In genomic region chr7:100621554-100621953, GRCh38 we compare ENCODE assay signal across 20 cellular contexts. TPM values are rescaled to one million over a fixed set of nuclear protein-coding genes. Genes with fewer than 3 reads are reported as not detected.
DNase-seq lines count a peak whose midpoint lies in the region; ATAC-seq, FAIRE-seq and TF ChIP-seq lines count a peak whose summit lies in the region.
"Had no signal": no experiment of that assay in that cellular context is flagged by ENCODE, and none has a peak within 500 bp of the region (broad histone marks: within the 10 kb centered on the region; RNA-seq: fewer than 3 reads in every experiment).

No MANE protein-coding gene starts in this region.

- intact Hi-C loops in activated CD8-positive, alpha-beta T cell treated with anti-CD3 and anti-CD28 coated beads for 36 hours (cut with micrococcal nuclease): no loop called here
- intact Hi-C loops in K562 (cut with micrococcal nuclease) (no loop called here), aorta (cut with DNase I) (no loop called here)

- no TSS peak for BruUV-seq in K562 (replicated peaks; lab: Mats Ljungman, UMichigan)

- FAIRE-seq in K562 (lab: Jason Lieb, UNC): no peak
- FAIRE-seq: A549, GM12892 had no signal

- H3K4me1 Mint-ChIP-seq in activated CD8-positive, alpha-beta T cell treated with anti-CD3 and anti-CD28 coated beads, Interleukin-2, amount 10 ng/mL, durations not matched to agents 7 days and 5 days (ENCODE audit: low read depth): peaks cover 30% of the 10 kb centered on the region
- peaks cover 9% of the 10 kb centered on the region for H3K4me1 Mint-ChIP-seq in activated CD8-positive, alpha-beta T cell treated with anti-CD3 and anti-CD28 coated beads for 36 hours (ENCODE audit: low read depth)

- DNase-seq in activated CD8-positive, alpha-beta T cell treated with anti-CD3 and anti-CD28 coated beads, Interleukin-2, amount 10 ng/mL, durations not matched to agents 7 days and 5 days: no peak
- DNase-seq in activated CD8-positive, alpha-beta T cell treated with anti-CD3 and anti-CD28 coated beads for 36 hours: no peak
- DNase-seq in K562 (ENCODE audit: extremely low read depth in 1 of 4, low spot score in 3 of 4) (no peak), NCI-H1694 treated with DMSO at 0.1 percent for 48 hours (lab: John Stamatoyannopoulos, UW) (no peak), aorta (no peak)
- DNase-seq: DMS 273 treated with DMSO at 0.1 percent for 48 hours, GF-D8, GOT3, HFFc6, Karpas-422, MG63, NCI-H1092, NCI-H510A treated with DMSO at 0.1 percent for 48 hours, NCI-H82, PC-9 had no signal

- H3K27ac Mint-ChIP-seq in activated CD8-positive, alpha-beta T cell treated with anti-CD3 and anti-CD28 coated beads, Interleukin-2, amount 10 ng/mL, durations not matched to agents 7 days and 5 days: peak overlapping the region; percentile 2
- H3K27ac Mint-ChIP-seq in activated CD8-positive, alpha-beta T cell treated with anti-CD3 and anti-CD28 coated beads for 36 hours: no peak overlapping the region
- H3K27ac Mint-ChIP-seq: HFFc6 had no signal

- no peak for TF ChIP-seq EP300 in K562 (IDR thresholded peaks at IDR 0.05; ENCODE audit: low read length)

- no peak overlapping the region for H2AFZ ChIP-seq in K562 (ENCODE audit: low read depth, low read length)
- H2AFZ ChIP-seq: PC-9 had no signal

- ATAC-seq in activated CD8-positive, alpha-beta T cell treated with anti-CD3 and anti-CD28 coated beads, Interleukin-2, amount 10 ng/mL, durations not matched to agents 7 days and 5 days: no peak
- ATAC-seq in activated CD8-positive, alpha-beta T cell treated with anti-CD3 and anti-CD28 coated beads for 36 hours: no peak
- no peak; the same call in 2 of the 3 replicates for ATAC-seq in K562
- no peak for ATAC-seq in GM19452 (IDR thresholded peaks at IDR 0.05; ENCODE audit: unreplicated experiment)
- ATAC-seq in aorta (ENCODE audit: low FRiP score): no peak
- ATAC-seq: A549 had no signal

- no peak overlapping the region; the same call in 2 of the 3 replicates for H3K27ac ChIP-seq in K562 (ENCODE audit: extremely low read depth, low read depth, low read length)
- peak overlapping the region; percentile 61 to 75 for H3K27ac ChIP-seq in liver (ENCODE audit: low read depth in 1 of 2, low read length in 2 of 2)
- no peak overlapping the region for H3K27ac ChIP-seq in aorta (ENCODE audit: low read depth in 1 of 2, low read length in 2 of 2)
- H3K27ac ChIP-seq: A549, PC-9 had no signal

- peaks cover 6% of the 10 kb centered on the region; the same call in 2 of the 3 replicates for H3K79me2 ChIP-seq in K562 (ENCODE audit: control insufficient read depth, insufficient read depth, low read length)

- H3K27me3 ChIP-seq in K562 (ENCODE audit: control insufficient read depth in 2 of 2, insufficient read depth in 2 of 2, low read length in 2 of 2): no peaks in the 10 kb centered on the region
- H3K27me3 ChIP-seq in liver (ENCODE audit: control insufficient read depth in 4 of 4, insufficient read depth in 4 of 4, low read length in 3 of 4): no peaks in the 10 kb centered on the region
- H3K27me3 ChIP-seq in aorta (ENCODE audit: control insufficient read depth in 1 of 2, insufficient read depth in 2 of 2, low read length in 1 of 2): no peaks in the 10 kb centered on the region
- H3K27me3 ChIP-seq: MG63 had no signal

- H3K9me3 ChIP-seq in K562 (replicated peaks; ENCODE audit: control insufficient read depth, insufficient read depth, low read depth, low read length) (no peaks in the 10 kb centered on the region), liver (ENCODE audit: control insufficient read depth in 4 of 4, low read length in 3 of 4) (no peaks in the 10 kb centered on the region), aorta (ENCODE audit: control insufficient read depth, low read length) (no peaks in the 10 kb centered on the region)
- H3K9me3 ChIP-seq: A549, MG63 had no signal

- H3K9me1 ChIP-seq in K562 (ENCODE audit: control insufficient read depth, insufficient read depth, low read length): no peaks in the 10 kb centered on the region

- H3K4me3 Mint-ChIP-seq in activated CD8-positive, alpha-beta T cell treated with anti-CD3 and anti-CD28 coated beads, Interleukin-2, amount 10 ng/mL, durations not matched to agents 7 days and 5 days: no peak overlapping the region
- no peak overlapping the region for H3K4me3 Mint-ChIP-seq in activated CD8-positive, alpha-beta T cell treated with anti-CD3 and anti-CD28 coated beads for 36 hours
- H3K4me3 Mint-ChIP-seq: CD14-positive monocyte, HFFc6 had no signal

- WGBS in K562 (ENCODE audit: insufficient coverage, low coverage, missing lambda C conversion rate): 69% methylated on average over 8 of the region's 8 CpGs
- WGBS in liver: 39% methylated on average over 8 of the region's 8 CpGs
- WGBS in aorta, 2 donors: 85 to 87% methylated on average over 8 of the region's 8 CpGs

- TF ChIP-seq RAD21 in K562 (CRISPR knock-in tag; conservative IDR thresholded peaks at IDR 0.05 in 1 of 2, IDR thresholded peaks at IDR 0.05 in 1 of 2) (no peak), liver (IDR thresholded peaks at IDR 0.05) (peak; percentile 14 to 26)

- POLR2A ChIA-PET in activated CD8-positive, alpha-beta T cell treated with anti-CD3 and anti-CD28 coated beads, Interleukin-2, amount 10 ng/mL, durations not matched to agents 7 days and 5 days (lab: Charles Lee): no interaction called here
- POLR2A ChIA-PET in activated CD8-positive, alpha-beta T cell treated with anti-CD3 and anti-CD28 coated beads for 36 hours (lab: Charles Lee): no interaction called here
- POLR2A ChIA-PET in K562 (lab: Yijun Ruan, JAX): interaction anchor here (0.6 to 7.0 kb wide), 2 partner anchors 7 to 178 kb away, joined by 3 to 54 read pairs; partner anchors contain the start of gene MOSPD3

- CTCF ChIA-PET in activated CD8-positive, alpha-beta T cell treated with anti-CD3 and anti-CD28 coated beads, Interleukin-2, amount 10 ng/mL, durations not matched to agents 7 days and 5 days (lab: Charles Lee): no interaction called here
- CTCF ChIA-PET in activated CD8-positive, alpha-beta T cell treated with anti-CD3 and anti-CD28 coated beads for 36 hours (lab: Charles Lee): interaction anchor here (0.7 kb wide), 1 partner anchor 8 kb away, joined by 3 read pairs; no protein-coding TSS in a partner anchor
- CTCF ChIA-PET in K562 (lab: Yijun Ruan, JAX; ENCODE audit: low intra/inter-chr PET ratio): no interaction called here

- H3K9ac ChIP-seq in K562 (ENCODE audit: insufficient read depth in 1 of 2, low read depth in 2 of 2, low read length in 2 of 2): peak overlapping the region in 1 of 2 experiments; percentile 2; a peak in 1 of 4 replicates
- peak overlapping the region in 1 of 2 donors; percentile 32 for H3K9ac ChIP-seq in liver (ENCODE audit: low read depth in 1 of 2, low read length in 2 of 2)

- TF ChIP-seq CTCF in activated CD8-positive, alpha-beta T cell treated with anti-CD3 and anti-CD28 coated beads for 36 hours (IDR thresholded peaks at IDR 0.05): no peak
- TF ChIP-seq CTCF in K562 (IDR thresholded peaks at IDR 0.05 in 2 of 3, conservative IDR thresholded peaks at IDR 0.05 in 1 of 3; ENCODE audit: insufficient read depth in 2 of 3, low read depth in 1 of 3, low read length in 3 of 3): no peak
- no peak for TF ChIP-seq CTCF in liver (IDR thresholded peaks at IDR 0.05; ENCODE audit: low read depth, low read length, missing input control)

- H3K36me3 Mint-ChIP-seq in activated CD8-positive, alpha-beta T cell treated with anti-CD3 and anti-CD28 coated beads, Interleukin-2, amount 10 ng/mL, durations not matched to agents 7 days and 5 days (ENCODE audit: low read depth): peaks cover 12% of the 10 kb centered on the region
- H3K36me3 Mint-ChIP-seq in activated CD8-positive, alpha-beta T cell treated with anti-CD3 and anti-CD28 coated beads for 36 hours (ENCODE audit: low read depth): no peaks in the 10 kb centered on the region

- H3K4me1 ChIP-seq in K562 (replicated peaks in 1 of 2; ENCODE audit: control insufficient read depth in 2 of 2, insufficient read depth in 2 of 2, low read length in 2 of 2): peaks cover 10 to 24% of the 10 kb centered on the region in 2 experiments; a peak in 4 of 5 replicates
- peaks cover 0 to 34% (median 29%) of the 10 kb centered on the region in 4 donors for H3K4me1 ChIP-seq in liver (ENCODE audit: control insufficient read depth in 4 of 4, insufficient read depth in 4 of 4, low read length in 3 of 4)
- no peaks in the 10 kb centered on the region for H3K4me1 ChIP-seq in aorta (ENCODE audit: control insufficient read depth in 1 of 2, insufficient read depth in 2 of 2, low read length in 2 of 2)

- no peak overlapping the region for H3K4me2 ChIP-seq in K562 (ENCODE audit: insufficient read depth, low read length)
- H3K4me2 ChIP-seq: A549, PC-9 had no signal

- H3K4me3 ChIP-seq in K562 (no peak overlapping the region), liver (ENCODE audit: low read depth in 1 of 3, low read length in 3 of 3) (no peak overlapping the region), aorta (ENCODE audit: low read length in 2 of 2) (no peak overlapping the region)
- H3K4me3 ChIP-seq: A549, MG63, PC-9 had no signal

- H3K9me3 Mint-ChIP-seq in activated CD8-positive, alpha-beta T cell treated with anti-CD3 and anti-CD28 coated beads, Interleukin-2, amount 10 ng/mL, durations not matched to agents 7 days and 5 days (ENCODE audit: insufficient read depth): no peaks in the 10 kb centered on the region
- H3K9me3 Mint-ChIP-seq in activated CD8-positive, alpha-beta T cell treated with anti-CD3 and anti-CD28 coated beads for 36 hours: no peaks in the 10 kb centered on the region
- H3K9me3 Mint-ChIP-seq: HFFc6 had no signal

- TF ChIP-seq POLR2A in K562 (conservative IDR thresholded peaks at IDR 0.05): no peak

- H3K27me3 Mint-ChIP-seq in activated CD8-positive, alpha-beta T cell treated with anti-CD3 and anti-CD28 coated beads, Interleukin-2, amount 10 ng/mL, durations not matched to agents 7 days and 5 days (ENCODE audit: low read depth): no peaks in the 10 kb centered on the region
- no peaks in the 10 kb centered on the region for H3K27me3 Mint-ChIP-seq in activated CD8-positive, alpha-beta T cell treated with anti-CD3 and anti-CD28 coated beads for 36 hours

- no peaks in the 10 kb centered on the region for H4K20me1 ChIP-seq in K562 (replicated peaks; ENCODE audit: control insufficient read depth, insufficient read depth, low read length)

- H3K36me3 ChIP-seq in K562 (ENCODE audit: control insufficient read depth, insufficient read depth, low read length) (peaks cover 35% of the 10 kb centered on the region), liver (ENCODE audit: control insufficient read depth in 4 of 4, insufficient read depth in 3 of 4, low read depth in 1 of 4, low read length in 3 of 4) (peaks cover 2 to 22% (median 10%) of the 10 kb centered on the region in 4 donors), aorta (ENCODE audit: control insufficient read depth in 1 of 2, insufficient read depth in 2 of 2, low read length in 1 of 2) (no peaks in the 10 kb centered on the region)
- H3K36me3 ChIP-seq: MG63 had no signal

- in situ Hi-C loops in K562 (cut with MboI): no loop called here

RNA-seq across cellular contexts. Expression of gene MOSPD3, which starts 9.2 kb away (rescaled TPM):
- total RNA-seq in activated CD8-positive, alpha-beta T cell treated with anti-CD3 and anti-CD28 coated beads, Interleukin-2, amount 10 ng/mL, durations not matched to agents 7 days and 5 days: 10 to 100 TPM; 42.1 to 43.5 TPM
- total RNA-seq in activated CD8-positive, alpha-beta T cell treated with anti-CD3 and anti-CD28 coated beads for 36 hours: 10 to 100 TPM in 1 of 2 experiments, 1 to 10 TPM in 1; 9.6 to 10.5 TPM
- 7.4 and 17.6 TPM in 2 replicates for total RNA-seq in K562 (2011; cell fraction: chromatin; rRNA removed; ENCODE audit: low replicate concordance)
- 17.5 and 20.3 TPM in 2 replicates for total RNA-seq in K562 (2011; cell fraction: nucleolus; rRNA removed)
- total RNA-seq in K562 (2011; cell fraction: nucleoplasm; rRNA removed): 13.9 and 15.0 TPM in 2 replicates
- total RNA-seq in K562 (2014; rRNA removed) (7.3 and 18.3 TPM in 2 replicates), K562 (2014; rRNA removed; fragmentation: Illumina TruSeq; extraction: Trizol) (3.4 and 4.3 TPM in 2 replicates), K562 (2015; rRNA removed; fragmentation: Illumina TruSeq; extraction: Trizol) (5.8 and 6.9 TPM in 2 replicates), K562 (2021) (29.0 and 32.1 TPM in 2 replicates), liver (1 to 10 TPM; 3.5 to 6.3 TPM), aorta (10 to 100 TPM; 15.1 to 19.1 TPM)
- polyA plus RNA-seq in K562 (2011; rRNA removed) (9.1 and 18.6 TPM in 2 replicates), K562 (2014; fragmentation: Illumina TruSeq; extraction: Trizol) (15.3 and 27.4 TPM in 2 replicates), K562 (2014; fragmentation: Nextera tagmentation; extraction: Ambion mirVana) (1 to 10 TPM; 1.4 to 2.6 TPM), K562 (2014; rRNA removed) (14.1 and 15.0 TPM in 2 replicates), liver (10 to 100 TPM; 10.8 to 15.7 TPM), aorta (10 to 100 TPM; 14.0 to 33.0 TPM)
- polyA plus RNA-seq in K562 (2011; cell fraction: cytosol; rRNA removed): 8.8 and 23.5 TPM in 2 replicates
- 23.6 and 37.0 TPM in 2 replicates for polyA plus RNA-seq in K562 (2011; cell fraction: nucleus; rRNA removed)
- polyA plus RNA-seq in K562 (2012): 26.6 and 27.6 TPM in 2 replicates
- polyA minus RNA-seq in K562 (2011; rRNA and poly(A)+ RNA removed): 2.5 and 3.4 TPM in 2 replicates
- 5.8 and 6.3 TPM in 2 replicates for polyA minus RNA-seq in K562 (2011; cell fraction: cytosol; rRNA and poly(A)+ RNA removed)
- 8.1 and 8.6 TPM in 2 replicates for polyA minus RNA-seq in K562 (2011; cell fraction: nucleus; rRNA and poly(A)+ RNA removed)

RNA-seq across cellular contexts. Expression of gene PCOLCE, which starts 19.4 kb away (rescaled TPM):
- total RNA-seq in activated CD8-positive, alpha-beta T cell treated with anti-CD3 and anti-CD28 coated beads, Interleukin-2, amount 10 ng/mL, durations not matched to agents 7 days and 5 days: 10 to 100 TPM; 17.0 to 17.6 TPM
- 1 to 10 TPM; 3.9 to 4.6 TPM for total RNA-seq in activated CD8-positive, alpha-beta T cell treated with anti-CD3 and anti-CD28 coated beads for 36 hours
- total RNA-seq in K562 (2011; cell fraction: chromatin; rRNA removed; ENCODE audit: low replicate concordance): 11.5 and 28.7 TPM in 2 replicates
- 29.5 and 34.2 TPM in 2 replicates for total RNA-seq in K562 (2011; cell fraction: nucleolus; rRNA removed)
- total RNA-seq in K562 (2011; cell fraction: nucleoplasm; rRNA removed): 23.0 and 24.9 TPM in 2 replicates
- total RNA-seq in K562 (2014; rRNA removed) (13.5 and 14.1 TPM in 2 replicates), K562 (2014; rRNA removed; fragmentation: Illumina TruSeq; extraction: Trizol) (3.8 and 4.5 TPM in 2 replicates), K562 (2015; rRNA removed; fragmentation: Illumina TruSeq; extraction: Trizol) (8.9 and 10.0 TPM in 2 replicates), K562 (2021) (32.4 and 33.9 TPM in 2 replicates), liver (10 to 100 TPM in 1 of 2 donors, 1 to 10 TPM in 1; 6.7 to 13.1 TPM), aorta (100 to 1,000 TPM in 1 of 2 donors, 10 to 100 TPM in 1; 75.1 to 277 TPM)
- polyA plus RNA-seq in K562 (2011; rRNA removed) (5.0 and 11.8 TPM in 2 replicates), K562 (2014; fragmentation: Illumina TruSeq; extraction: Trizol) (30.4 and 31.8 TPM in 2 replicates), K562 (2014; fragmentation: Nextera tagmentation; extraction: Ambion mirVana) (1 to 10 TPM; 5.2 to 5.4 TPM), K562 (2014; rRNA removed) (28.0 and 28.6 TPM in 2 replicates), liver (10 to 100 TPM; 10.4 to 38.2 TPM), aorta (100 to 1,000 TPM in 1 of 2 donors, 10 to 100 TPM in 1; 34.3 to 341 TPM)
- polyA plus RNA-seq in K562 (2011; cell fraction: cytosol; rRNA removed): 9.0 and 11.0 TPM in 2 replicates
- 59.3 and 94.1 TPM in 2 replicates for polyA plus RNA-seq in K562 (2011; cell fraction: nucleus; rRNA removed)
- 21.8 and 34.6 TPM in 2 replicates for polyA plus RNA-seq in K562 (2012)
- polyA minus RNA-seq in K562 (2011; rRNA and poly(A)+ RNA removed): 1.6 and 2.0 TPM in 2 replicates
- 5.7 and 10.1 TPM in 2 replicates for polyA minus RNA-seq in K562 (2011; cell fraction: cytosol; rRNA and poly(A)+ RNA removed)
- 7.3 and 10.7 TPM in 2 replicates for polyA minus RNA-seq in K562 (2011; cell fraction: nucleus; rRNA and poly(A)+ RNA removed)

RNA-seq across cellular contexts. Expression of gene TFR2, which starts 19.8 kb away (rescaled TPM):
- total RNA-seq in activated CD8-positive, alpha-beta T cell treated with anti-CD3 and anti-CD28 coated beads, Interleukin-2, amount 10 ng/mL, durations not matched to agents 7 days and 5 days: 10 to 100 TPM; 13.1 to 14.5 TPM
- 10 to 100 TPM; 11.3 to 11.9 TPM for total RNA-seq in activated CD8-positive, alpha-beta T cell treated with anti-CD3 and anti-CD28 coated beads for 36 hours
- total RNA-seq in K562 (2011; cell fraction: chromatin; rRNA removed; ENCODE audit: low replicate concordance): 166 and 461 TPM in 2 replicates
- 349 and 384 TPM in 2 replicates for total RNA-seq in K562 (2011; cell fraction: nucleolus; rRNA removed)
- total RNA-seq in K562 (2011; cell fraction: nucleoplasm; rRNA removed): 215 and 227 TPM in 2 replicates
- total RNA-seq in K562 (2014; rRNA removed) (71.6 and 92.0 TPM in 2 replicates), K562 (2014; rRNA removed; fragmentation: Illumina TruSeq; extraction: Trizol) (16.3 and 21.7 TPM in 2 replicates), K562 (2015; rRNA removed; fragmentation: Illumina TruSeq; extraction: Trizol) (40.8 and 44.0 TPM in 2 replicates), K562 (2021) (121 and 123 TPM in 2 replicates), liver (100 to 1,000 TPM; 276 to 358 TPM), aorta (1 to 10 TPM in 1 of 2 donors, under 1 TPM in 1; 0.45 to 2.1 TPM)
- polyA plus RNA-seq in K562 (2011; rRNA removed) (51.1 and 65.2 TPM in 2 replicates), K562 (2014; fragmentation: Illumina TruSeq; extraction: Trizol) (55.3 and 63.5 TPM in 2 replicates), K562 (2014; fragmentation: Nextera tagmentation; extraction: Ambion mirVana) (1 to 10 TPM; 3.8 to 4.7 TPM), K562 (2014; rRNA removed) (82.0 and 88.6 TPM in 2 replicates), liver (100 to 1,000 TPM; 354 to 663 TPM), aorta (not detected)
- polyA plus RNA-seq in K562 (2011; cell fraction: cytosol; rRNA removed): 41.2 and 121 TPM in 2 replicates
- 267 and 470 TPM in 2 replicates for polyA plus RNA-seq in K562 (2011; cell fraction: nucleus; rRNA removed)
- 124 and 131 TPM in 2 replicates for polyA plus RNA-seq in K562 (2012)
- 12.8 and 26.7 TPM in 2 replicates for polyA minus RNA-seq in K562 (2011; rRNA and poly(A)+ RNA removed)
- 58.1 and 69.5 TPM in 2 replicates for polyA minus RNA-seq in K562 (2011; cell fraction: cytosol; rRNA and poly(A)+ RNA removed)
- 62.4 and 89.8 TPM in 2 replicates for polyA minus RNA-seq in K562 (2011; cell fraction: nucleus; rRNA and poly(A)+ RNA removed)

RNA-seq across cellular contexts. Expression of gene ACTL6B, which starts 34.7 kb away (rescaled TPM):
- not detected for total RNA-seq in activated CD8-positive, alpha-beta T cell treated with anti-CD3 and anti-CD28 coated beads, Interleukin-2, amount 10 ng/mL, durations not matched to agents 7 days and 5 days
- total RNA-seq in activated CD8-positive, alpha-beta T cell treated with anti-CD3 and anti-CD28 coated beads for 36 hours: not detected
- not detected in 2 replicates for total RNA-seq in K562 (2011; cell fraction: chromatin; rRNA removed; ENCODE audit: low replicate concordance)
- total RNA-seq in K562 (2011; cell fraction: nucleolus; rRNA removed): not detected in 2 replicates
- total RNA-seq in K562 (2011; cell fraction: nucleoplasm; rRNA removed): not detected in 2 replicates
- not detected in 2 replicates for total RNA-seq in K562 (2014; rRNA removed)
- total RNA-seq in K562 (2014; rRNA removed; fragmentation: Illumina TruSeq; extraction: Trizol): not detected in 2 replicates
- total RNA-seq in K562 (2015; rRNA removed; fragmentation: Illumina TruSeq; extraction: Trizol): not detected in 2 replicates
- not detected in 2 replicates for total RNA-seq in K562 (2021)
- polyA plus RNA-seq in K562 (2011; rRNA removed): not detected in 2 replicates
- not detected in 2 replicates for polyA plus RNA-seq in K562 (2011; cell fraction: cytosol; rRNA removed)
- polyA plus RNA-seq in K562 (2011; cell fraction: nucleus; rRNA removed): not detected in 2 replicates
- not detected in 2 replicates for polyA plus RNA-seq in K562 (2012)
- polyA plus RNA-seq in K562 (2014; fragmentation: Illumina TruSeq; extraction: Trizol): not detected in 2 replicates
- polyA plus RNA-seq in K562 (2014; fragmentation: Nextera tagmentation; extraction: Ambion mirVana): not detected
- not detected in 2 replicates for polyA plus RNA-seq in K562 (2014; rRNA removed)
- not detected in 2 replicates for polyA minus RNA-seq in K562 (2011; rRNA and poly(A)+ RNA removed)
- not detected in 2 replicates for polyA minus RNA-seq in K562 (2011; cell fraction: cytosol; rRNA and poly(A)+ RNA removed)
- not detected in 2 replicates for polyA minus RNA-seq in K562 (2011; cell fraction: nucleus; rRNA and poly(A)+ RNA removed)
- total RNA-seq in liver: not detected
- not detected for polyA plus RNA-seq in liver
- not detected for total RNA-seq in aorta
- polyA plus RNA-seq in aorta: not detected
- total RNA-seq: HFFc6, PC-9 had no signal
- polyA plus RNA-seq: A549, CD14-positive monocyte had no signal

RNA-seq across cellular contexts. Expression of gene FBXO24, which starts 35.4 kb away (rescaled TPM):
- total RNA-seq in activated CD8-positive, alpha-beta T cell treated with anti-CD3 and anti-CD28 coated beads, Interleukin-2, amount 10 ng/mL, durations not matched to agents 7 days and 5 days: under 1 TPM; 0.37 to 0.45 TPM
- 1 to 10 TPM; 1.4 to 1.5 TPM for total RNA-seq in activated CD8-positive, alpha-beta T cell treated with anti-CD3 and anti-CD28 coated beads for 36 hours
- 1.5 and 2.7 TPM in 2 replicates for total RNA-seq in K562 (2011; cell fraction: chromatin; rRNA removed; ENCODE audit: low replicate concordance)
- 1.6 and 2.0 TPM in 2 replicates for total RNA-seq in K562 (2011; cell fraction: nucleolus; rRNA removed)
- total RNA-seq in K562 (2011; cell fraction: nucleoplasm; rRNA removed): 1.1 and 2.1 TPM in 2 replicates
- 0.50 and 1.4 TPM in 2 replicates for total RNA-seq in K562 (2014; rRNA removed)
- 0.10 and 0.33 TPM in 2 replicates for total RNA-seq in K562 (2014; rRNA removed; fragmentation: Illumina TruSeq; extraction: Trizol)
- 0.49 and 0.51 TPM in 2 replicates for total RNA-seq in K562 (2015; rRNA removed; fragmentation: Illumina TruSeq; extraction: Trizol)
- total RNA-seq in K562 (2021): 0.94 and 0.95 TPM in 2 replicates
- polyA plus RNA-seq in K562 (2011; rRNA removed): 0.50 and 0.57 TPM in 2 replicates
- polyA plus RNA-seq in K562 (2011; cell fraction: cytosol; rRNA removed): 0.86 and 1.00 TPM in 2 replicates
- polyA plus RNA-seq in K562 (2011; cell fraction: nucleus; rRNA removed): 2.1 and 3.5 TPM in 2 replicates
- 0.52 and 1.0 TPM in 2 replicates for polyA plus RNA-seq in K562 (2012)
- polyA plus RNA-seq in K562 (2014; fragmentation: Illumina TruSeq; extraction: Trizol): 0.42 and 0.80 TPM in 2 replicates
- under 1 TPM; 0.17 to 0.27 TPM for polyA plus RNA-seq in K562 (2014; fragmentation: Nextera tagmentation; extraction: Ambion mirVana)
- polyA plus RNA-seq in K562 (2014; rRNA removed): 0.73 and 1.3 TPM in 2 replicates
- polyA minus RNA-seq in K562 (2011; rRNA and poly(A)+ RNA removed): 0.51 and 0.84 TPM in 2 replicates
- polyA minus RNA-seq in K562 (2011; cell fraction: cytosol; rRNA and poly(A)+ RNA removed): 0.67 TPM in 1 of 2 replicates, not detected in the other
- 0.67 and 0.78 TPM in 2 replicates for polyA minus RNA-seq in K562 (2011; cell fraction: nucleus; rRNA and poly(A)+ RNA removed)
- total RNA-seq in liver: 1 to 10 TPM in 1 of 2 donors, under 1 TPM in 1; 0.67 to 1.3 TPM
- under 1 TPM; 0.25 to 0.32 TPM for polyA plus RNA-seq in liver
- under 1 TPM in 1 of 2 donors, not detected in 1; 0.81 TPM for total RNA-seq in aorta
- 1 to 10 TPM in 1 of 2 donors, not detected in 1; 1.2 TPM for polyA plus RNA-seq in aorta

Comparison
In these comparisons a context has a peak if more than half of its experiments do, and no peak if none do; other contexts are left out.
1. H3K27ac ChIP-seq: peak in liver (2 of 2); none in K562 (single experiment) and aorta (0 of 2).